Comparison of ENCODE assay signal across 11 cellular contexts in the genomic region with DNA sequence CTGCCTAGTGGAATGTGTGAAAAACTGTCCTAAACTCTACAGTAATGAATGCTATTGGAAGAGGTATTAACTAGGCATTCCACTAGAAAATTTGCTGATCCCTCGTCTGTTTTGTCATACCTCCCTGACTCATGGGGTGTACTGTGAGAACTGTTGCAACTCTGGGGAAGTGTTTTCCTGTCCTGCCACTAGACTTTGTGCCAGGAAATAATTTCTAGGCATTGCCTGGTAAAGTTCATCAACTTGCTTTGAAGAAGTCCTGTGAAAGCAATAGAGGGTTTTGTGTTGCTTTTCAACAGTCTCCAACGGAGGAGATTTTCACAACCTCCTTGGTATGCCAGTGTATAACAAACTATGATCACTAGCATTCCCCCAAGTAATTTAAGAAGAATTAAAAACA.
DNase-seq lines count a peak whose midpoint lies in the region; ATAC-seq and TF ChIP-seq lines count a peak whose summit lies in the region.
"Had no signal": no experiment of that assay in that cellular context is flagged by ENCODE, and none has a peak within 500 bp of the region (broad histone marks: within the 10 kb centered on the region; RNA-seq: fewer than 3 reads in every experiment).

No MANE protein-coding gene starts in this region.

- H3K27me3 ChIP-seq in adipocyte (replicated peaks; ENCODE audit: control insufficient read depth, insufficient read depth, low read length) (no peaks in the 10 kb centered on the region), prostate gland (replicated peaks; ENCODE audit: insufficient read depth) (no peaks in the 10 kb centered on the region), colonic mucosa (no peaks in the 10 kb centered on the region)

- H3K27ac ChIP-seq in prostate gland (no peak overlapping the region), colonic mucosa (no peak overlapping the region)

- H3K36me3 ChIP-seq in adipocyte (ENCODE audit: control insufficient read depth, insufficient read depth, low read length, severe bottlenecking) (no peaks in the 10 kb centered on the region), prostate gland (no peaks in the 10 kb centered on the region), colonic mucosa (no peaks in the 10 kb centered on the region)

- H3K4me1 ChIP-seq in adipocyte (ENCODE audit: control insufficient read depth, insufficient read depth, low read length) (peaks cover 34% of the 10 kb centered on the region), prostate gland (replicated peaks) (peaks cover 5% of the 10 kb centered on the region), colonic mucosa (no peaks in the 10 kb centered on the region)

- intact Hi-C loops in prostate gland (cut with DNase I): loop anchor here (2.0 to 5.0 kb wide), 3 partner anchors 93 to 392 kb away; partner anchors contain the start of gene ARHGAP5
- intact Hi-C loops in colonic mucosa (cut with DNase I): loop anchor here (10.0 kb wide), 1 partner anchor 964 kb away; no protein-coding TSS in a partner anchor

- no peak for TF ChIP-seq POLR2A in prostate gland (IDR thresholded peaks at IDR 0.05)

- peak overlapping the region; percentile 33 for H3K4me3 ChIP-seq in adipocyte (ENCODE audit: low read length)
- H3K4me3 ChIP-seq in fibroblast of villous mesenchyme (ENCODE audit: low read depth, low read length): no peak overlapping the region
- no peak overlapping the region for H3K4me3 ChIP-seq in prostate gland
- H3K4me3 ChIP-seq in colonic mucosa: no peak overlapping the region

- TF ChIP-seq CTCF in fibroblast of villous mesenchyme (IDR thresholded peaks at IDR 0.05; ENCODE audit: insufficient read depth, low read depth, low read length): no peak
- TF ChIP-seq CTCF in prostate gland (IDR thresholded peaks at IDR 0.05): no peak
- no peak for TF ChIP-seq CTCF in colonic mucosa (IDR thresholded peaks at IDR 0.05)

- no peak for ATAC-seq in HG02938 (IDR thresholded peaks at IDR 0.05; ENCODE audit: unreplicated experiment)

- H3K9ac ChIP-seq in adipocyte (ENCODE audit: low read length): peak overlapping the region; percentile 61
- no peak overlapping the region for H3K9ac ChIP-seq in colonic mucosa (ENCODE audit: low read depth in 2 of 2, low read length in 2 of 2)

- in situ Hi-C loops in Caki2 (cut with HindIII; ENCODE audit: low pct_unique_long_range_greater_than_20kb, low sequenced_read_pairs): no loop called here

- H3K9me3 ChIP-seq in adipocyte (ENCODE audit: control insufficient read depth, low read length): peaks cover under 1% of the 10 kb centered on the region
- H3K9me3 ChIP-seq in prostate gland: no peaks in the 10 kb centered on the region
- H3K9me3 ChIP-seq in colonic mucosa: no peaks in the 10 kb centered on the region
- H3K9me3 ChIP-seq: Caco-2 had no signal

- DNase-seq in Caki2 (ENCODE audit: low read depth): peak; percentile 14
- peak; percentile 91 for DNase-seq in adipocyte (ENCODE audit: low read depth)
- peak; percentile 78 for DNase-seq in fibroblast of villous mesenchyme (ENCODE audit: low read depth)
- peak; percentile 35 for DNase-seq in prostate gland (ENCODE audit: low spot score)
- no peak for DNase-seq in D341Med (ENCODE audit: low spot score)
- no peak for DNase-seq in colonic mucosa
- DNase-seq in NCI-H69 (lab: John Stamatoyannopoulos, UW): no peak
- DNase-seq: Caco-2; RPMI8226; stimulated activated CD4-positive, alpha-beta T cell treated with anti-CD3 and anti-CD28 coated beads, Interleukin-4, amount 100 ng/mL, for 4 hours had no signal

- 4% methylated on average over 2 of the region's 2 CpGs for WGBS in prostate gland

Comparison
In these comparisons a context has a peak if more than half of its experiments do, and no peak if none do; other contexts are left out.
1. DNase-seq: peak in Caki2 (single experiment), adipocyte (single experiment), fibroblast of villous mesenchyme (single experiment) and prostate gland (single experiment); none in D341Med (single experiment), colonic mucosa (single experiment) and NCI-H69 (single experiment).